In genomic region chr6:169949501-169950097, GRCh38 we compare ENCODE assay signal across 1 cellular context.
TF ChIP-seq lines count a peak whose summit lies in the region.

No MANE protein-coding gene starts in this region.

TF ChIP-seq in HepG2, 621 proteins besides CTCF, POLR2A, EP300 and RAD21 (continued from another document):
- no peak for TF ChIP-seq ATF6 (CRISPR knock-in tag; conservative IDR thresholded peaks at IDR 0.05)
